ENCODE assay signal across 10 cellular contexts in the genomic region with DNA sequence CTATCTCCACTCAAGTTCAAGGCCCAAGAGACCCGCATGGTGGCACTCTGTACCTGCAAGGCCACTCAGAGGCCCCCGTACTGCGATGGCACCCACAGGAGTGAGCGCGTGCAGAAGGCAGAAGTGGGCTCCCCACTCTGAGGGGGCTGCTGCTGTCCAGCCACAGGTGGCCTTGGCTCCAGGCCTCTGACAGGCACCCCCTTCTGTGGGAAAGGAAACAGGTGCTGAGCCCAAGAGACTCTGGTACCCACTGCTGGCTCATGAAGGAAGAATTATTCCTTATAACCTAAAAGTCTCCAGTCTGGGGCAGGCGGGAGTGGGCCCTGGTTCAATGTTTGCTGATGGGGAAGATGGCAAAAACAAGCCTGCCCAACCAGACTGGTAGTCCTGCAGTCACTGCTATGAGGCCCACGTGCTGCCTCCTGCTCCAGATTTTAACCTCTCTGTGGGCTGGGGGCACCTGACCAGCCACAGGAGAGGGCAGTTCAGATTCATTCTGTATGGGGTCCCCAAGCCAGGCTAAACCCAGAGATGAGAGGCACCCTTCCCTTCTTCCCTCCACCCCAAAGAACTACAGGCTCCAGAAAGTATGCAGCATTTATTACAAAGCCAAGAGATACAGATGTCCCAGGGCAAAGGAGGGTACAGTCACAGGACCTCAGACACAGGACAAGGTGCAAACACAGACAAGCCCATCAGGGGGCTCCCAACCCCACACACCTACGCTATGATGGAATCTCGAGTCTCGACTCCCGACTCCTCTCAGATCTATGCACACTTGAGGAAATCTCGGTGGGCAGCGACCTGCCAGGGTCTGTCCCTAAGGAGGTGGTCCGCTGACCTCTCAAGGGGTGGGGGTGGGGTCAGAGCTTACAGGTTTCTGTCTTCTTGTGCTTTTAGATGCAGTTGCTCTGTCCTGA. TPM values are rescaled to one million over a fixed set of nuclear protein-coding genes. Genes with fewer than 3 reads are reported as not detected.
DNase-seq lines count a peak whose midpoint lies in the region; ATAC-seq, FAIRE-seq and TF ChIP-seq lines count a peak whose summit lies in the region.
"Had no signal": no experiment of that assay in that cellular context is flagged by ENCODE, and none has a peak within 500 bp of the region (broad histone marks: within the 10 kb centered on the region; RNA-seq: fewer than 3 reads in every experiment).

No MANE protein-coding gene starts in this region.

- TF ChIP-seq CTCF in MCF 10A (IDR thresholded peaks at IDR 0.05; ENCODE audit: unreplicated experiment) (no peak), mammary epithelial cell (conservative IDR thresholded peaks at IDR 0.05 in 1 of 2, IDR thresholded peaks at IDR 0.05 in 1 of 2; ENCODE audit: extremely low read depth in 1 of 2, insufficient read depth in 1 of 2, low read depth in 1 of 2, low read length in 2 of 2) (peak in 1 of 2 donors; percentile 12), H1 (IDR thresholded peaks at IDR 0.05; ENCODE audit: control extremely low read depth in 1 of 3, insufficient read depth in 1 of 3, low read depth in 1 of 3, low read length in 3 of 3) (peak; percentile 31 to 49 (median 36)), stomach (IDR thresholded peaks at IDR 0.05) (no peak)

- H3K4me1 Mint-ChIP-seq in MCF 10A (ENCODE audit: insufficient read depth, unreplicated experiment), result peaks cover 18% of the 10 kb centered on the region

- H3K56ac ChIP-seq in H1 (replicated peaks; ENCODE audit: insufficient read length, low read depth, low read length), result no peak overlapping the region

- H3K9me3 ChIP-seq in mammary epithelial cell (replicated peaks; ENCODE audit: insufficient read depth, low read length), result no peaks in the 10 kb centered on the region
- H3K9me3 ChIP-seq in H1 (ENCODE audit: insufficient read depth in 2 of 2, low read depth in 1 of 2, low read length in 1 of 2), result no peaks in the 10 kb centered on the region
- no peaks in the 10 kb centered on the region for H3K9me3 ChIP-seq in stomach

- TF ChIP-seq EP300 in H1 (IDR thresholded peaks at IDR 0.05; ENCODE audit: borderline replicate concordance in 1 of 2, low read depth in 2 of 2, low read length in 2 of 2), result no peak
- no peak for TF ChIP-seq EP300 in stomach (IDR thresholded peaks at IDR 0.05)

- H3K4me3 Mint-ChIP-seq in MCF 10A (ENCODE audit: unreplicated experiment), result no peak overlapping the region

- POLR2A ChIA-PET in MCF 10A (lab: Yijun Ruan, JAX), result interaction anchor here (0.6 to 1.5 kb wide), 2 partner anchors 16 to 56 kb away, joined by 3 to 4 read pairs; no protein-coding TSS in a partner anchor
- POLR2A ChIA-PET in H1 (lab: Charles Lee; ENCODE audit: partially characterized antibody), result interaction anchor here (0.7 to 3.7 kb wide), 6 partner anchors 10 to 16 kb away, joined by 3 to 29 read pairs (median 8); a partner anchor contains a TSS

- H3K9ac ChIP-seq in mammary epithelial cell (ENCODE audit: insufficient read depth, low read length) (no peak overlapping the region), H1 (replicated peaks in 1 of 4; ENCODE audit: extremely low read depth in 1 of 4, low read depth in 3 of 4, low read length in 3 of 4) (no peak overlapping the region)

- H4K8ac ChIP-seq in H1 (ENCODE audit: extremely low read depth, insufficient read depth, low read length), result no peak overlapping the region; the same call in 1 of the 2 replicates

- intact Hi-C loops in MCF 10A (cut with micrococcal nuclease), result no loop called here
- intact Hi-C loops in mammary epithelial cell (cut with micrococcal nuclease), result loop anchor here (10.0 kb wide), 1 partner anchor 179 kb away; no protein-coding TSS in a partner anchor
- intact Hi-C loops in stomach (cut with DNase I; ENCODE audit: low total_unique reads), result loop anchor here (2.0 kb wide), 1 partner anchor 57 kb away; no protein-coding TSS in a partner anchor

- H2BK15ac ChIP-seq in H1 (ENCODE audit: low read length), result no peak overlapping the region

- H3K18ac ChIP-seq in H1 (ENCODE audit: extremely low read depth, low read length), result no peak overlapping the region

- H3K27me3 Mint-ChIP-seq in MCF 10A (ENCODE audit: insufficient read depth, unreplicated experiment), result no peaks in the 10 kb centered on the region

- FAIRE-seq in H1 (lab: Jason Lieb, UNC), result no peak
- FAIRE-seq: G401.6 had no signal

- ATAC-seq in GM21619 (IDR thresholded peaks at IDR 0.05; ENCODE audit: unreplicated experiment) (no peak), HG02759 (IDR thresholded peaks at IDR 0.05; ENCODE audit: unreplicated experiment) (no peak)

- no peak overlapping the region for H3K27ac ChIP-seq in mammary epithelial cell (ENCODE audit: insufficient read depth, low read depth, low read length)
- no peak overlapping the region for H3K27ac ChIP-seq in H1 (ENCODE audit: low read depth, low read length)
- peak overlapping the region; percentile 90 to 97 (median 92) for H3K27ac ChIP-seq in stomach

- H3K36me3 Mint-ChIP-seq in MCF 10A (ENCODE audit: insufficient read depth, unreplicated experiment), result peaks cover 57% of the 10 kb centered on the region

- no peak overlapping the region for H2BK20ac ChIP-seq in H1 (ENCODE audit: low read length)

- no peak overlapping the region for H3K14ac ChIP-seq in H1 (ENCODE audit: insufficient read length)

- no peak overlapping the region for H2BK5ac ChIP-seq in H1 (ENCODE audit: low read depth, low read length)

- peaks cover 11% of the 10 kb centered on the region for H3K36me3 ChIP-seq in mammary epithelial cell (ENCODE audit: insufficient read depth, low read length)
- peaks cover 2 to 16% (median 10%) of the 10 kb centered on the region in 4 experiments; a peak in 7 of 8 replicates for H3K36me3 ChIP-seq in H1 (ENCODE audit: control insufficient read depth in 2 of 4, insufficient read depth in 4 of 4, low read length in 3 of 4)
- H3K36me3 ChIP-seq in stomach, result peaks cover 6 to 52% (median 47%) of the 10 kb centered on the region in 4 donors

- no peak; a peak in 1 of 4 replicates for TF ChIP-seq RAD21 in H1 (IDR thresholded peaks at IDR 0.05 in 1 of 2, conservative IDR thresholded peaks at IDR 0.05 in 1 of 2; ENCODE audit: low read depth in 2 of 2, low read length in 2 of 2)

- no peak for DNase-seq in MCF 10A (ENCODE audit: unreplicated experiment)
- DNase-seq in mammary epithelial cell, result no peak
- DNase-seq in H1 (ENCODE audit: low read depth in 1 of 2, low spot score in 2 of 2), result no peak
- DNase-seq in stomach, result no peak
- DNase-seq in inferior parietal cortex (ENCODE audit: extremely low spot score), result no peak
- DNase-seq: activated CD4-positive, alpha-beta T cell treated with anti-CD3 and anti-CD28 coated beads, Interleukin-2, amount 50 U/mL, for 4 hours had no signal

- no peak overlapping the region for H3K27ac Mint-ChIP-seq in MCF 10A (ENCODE audit: low read depth, unreplicated experiment)

- TF ChIP-seq POLR2A in H1 (IDR thresholded peaks at IDR 0.05; ENCODE audit: control extremely low read depth in 1 of 2, low read depth in 2 of 2, low read length in 2 of 2) (no peak; a peak in 1 of 3 replicates), stomach (IDR thresholded peaks at IDR 0.05) (no peak)

- peaks cover 9% of the 10 kb centered on the region; the same call in 1 of the 2 replicates for H3K23me2 ChIP-seq in H1 (ENCODE audit: low read depth, low read length)

- no peak overlapping the region for H3K4me2 ChIP-seq in mammary epithelial cell (ENCODE audit: insufficient read depth, low read depth, low read length)
- no peak overlapping the region for H3K4me2 ChIP-seq in H1 (ENCODE audit: insufficient read depth in 1 of 2, low read depth in 2 of 2, low read length in 2 of 2)

- no peak overlapping the region for H3K4ac ChIP-seq in H1 (replicated peaks; ENCODE audit: insufficient read length, low read depth, low read length)

- H3K79me2 ChIP-seq in mammary epithelial cell (ENCODE audit: insufficient read depth, low read length) (peaks cover 34% of the 10 kb centered on the region), H1 (ENCODE audit: control insufficient read depth in 1 of 2, insufficient read depth in 2 of 2, low read length in 2 of 2) (no peaks in the 10 kb centered on the region)

- no peak overlapping the region for H4K91ac ChIP-seq in H1 (replicated peaks; ENCODE audit: insufficient read length, low read length)

- H3K4me3 ChIP-seq in mammary epithelial cell (replicated peaks in 1 of 3; ENCODE audit: insufficient read depth in 1 of 3, low read depth in 2 of 3, low read length in 3 of 3), result no peak overlapping the region
- no peak overlapping the region for H3K4me3 ChIP-seq in H1 (ENCODE audit: extremely low read depth in 1 of 4, insufficient read depth in 2 of 4, low read depth in 3 of 4, low read length in 4 of 4)
- H3K4me3 ChIP-seq in stomach, result peak overlapping the region in 1 of 4 donors; percentile 21

- CTCF ChIA-PET in MCF 10A (lab: Yijun Ruan, JAX), result interaction anchor here (1.7 to 6.0 kb wide), 3 partner anchors 11 to 57 kb away, joined by 4 to 45 read pairs (median 37); no protein-coding TSS in a partner anchor
- CTCF ChIA-PET in mammary epithelial cell (lab: Charles Lee; ENCODE audit: low non-redundant PET), result no interaction called here
- CTCF ChIA-PET in H1 (lab: Charles Lee; ENCODE audit: partially characterized antibody), result interaction anchor here (0.7 to 5.4 kb wide), 20 partner anchors 9 to 416 kb away, joined by 3 to 49 read pairs (median 12); a partner anchor contains a TSS

- no peak overlapping the region for H4K5ac ChIP-seq in H1 (ENCODE audit: insufficient read length, low read depth, low read length)

- no peaks in the 10 kb centered on the region for H3K79me1 ChIP-seq in H1 (ENCODE audit: low read depth, low read length)

- H3K23ac ChIP-seq in H1 (ENCODE audit: insufficient read length), result no peak overlapping the region

- no peaks in the 10 kb centered on the region for H3K27me3 ChIP-seq in mammary epithelial cell (ENCODE audit: insufficient read depth, low read length)
- H3K27me3 ChIP-seq in H1 (replicated peaks in 1 of 4; ENCODE audit: control insufficient read depth in 3 of 4, extremely low read depth in 1 of 4, insufficient read depth in 3 of 4, low read length in 3 of 4), result peaks cover 0 to 7% (median 4%) of the 10 kb centered on the region in 4 experiments; a peak in 3 of 7 replicates
- H3K27me3 ChIP-seq in stomach, result no peaks in the 10 kb centered on the region

- BruUV-seq in MCF 10A (replicated peaks; lab: Mats Ljungman, UMichigan) (TSS peak; percentile 13), mammary epithelial cell (replicated peaks; lab: Mats Ljungman, UMichigan) (no TSS peak)

- H2AFZ ChIP-seq in mammary epithelial cell (ENCODE audit: low read depth, low read length) (no peak overlapping the region), H1 (ENCODE audit: low read length) (no peak overlapping the region)

- H4K20me1 ChIP-seq in mammary epithelial cell (ENCODE audit: insufficient read depth, low read length), result no peaks in the 10 kb centered on the region
- H4K20me1 ChIP-seq in H1 (replicated peaks in 1 of 2; ENCODE audit: control insufficient read depth in 1 of 2, insufficient read depth in 2 of 2, low read length in 2 of 2), result peaks cover 12 to 35% of the 10 kb centered on the region in 2 experiments

- no peak overlapping the region for H2BK12ac ChIP-seq in H1 (ENCODE audit: low read depth, low read length)

- H2AK5ac ChIP-seq in H1 (ENCODE audit: low read depth, low read length), result no peak overlapping the region

- in situ Hi-C loops in mammary epithelial cell (cut with MboI; ENCODE audit: low sequenced_read_pairs in 2 of 2), result no loop called here

- no peaks in the 10 kb centered on the region for H3K9me3 Mint-ChIP-seq in MCF 10A (ENCODE audit: unreplicated experiment)

- 57% methylated on average over 12 of the region's 14 CpGs for WGBS in mammary epithelial cell (ENCODE audit: low coverage, missing lambda C conversion rate)
- WGBS in H1 (ENCODE audit: extremely low coverage in 1 of 2, insufficient coverage in 1 of 2, insufficient read length in 1 of 2, insufficient replicate concordance in 2 of 2, low coverage in 1 of 2, low lambda C conversion rate in 2 of 2, missing lambda C conversion rate in 1 of 2), 2 experiments, result 89% methylated on average over 14 of the region's 14 CpGs; no CpG with 5 or more reads in 1 of the 2 experiments
- WGBS in stomach, 5 donors, result 57 to 61% (median 58%) methylated on average over 14 of the region's 14 CpGs

- dilution Hi-C loops in mammary epithelial cell (cut with HindIII; ENCODE audit: low sequenced_read_pairs), result loop anchor here (10.0 kb wide), 1 partner anchor 101 kb away; no protein-coding TSS in a partner anchor

- no peak overlapping the region for H2BK120ac ChIP-seq in H1 (replicated peaks; ENCODE audit: low read depth, low read length)

- H3K4me1 ChIP-seq in mammary epithelial cell (ENCODE audit: insufficient read depth, low read length), result peaks cover 12% of the 10 kb centered on the region
- peaks cover 0 to 14% (median 6%) of the 10 kb centered on the region in 4 experiments; a peak in 5 of 7 replicates for H3K4me1 ChIP-seq in H1 (replicated peaks in 1 of 4; ENCODE audit: control insufficient read depth in 3 of 4, insufficient read depth in 4 of 4, low read length in 3 of 4)
- peaks cover 46 to 66% (median 61%) of the 10 kb centered on the region in 4 donors for H3K4me1 ChIP-seq in stomach

RNA-seq across cellular contexts. Expression of a gene that starts 3.4 kb away (rescaled TPM):
- total RNA-seq in MCF 10A (2022), result 36.8 and 42.0 TPM in 2 replicates
- 10 to 100 TPM in 1 of 2 donors, 1 to 10 TPM in 1; 3.3 to 30.4 TPM for total RNA-seq in mammary epithelial cell
- polyA plus RNA-seq in mammary epithelial cell, result 16.2 TPM
- polyA minus RNA-seq in mammary epithelial cell, result 12.8 TPM
- polyA plus RNA-seq in PFSK-1 (2012; ENCODE audit: insufficient read length, low read depth), result 59.7 TPM
- 11.1 and 11.6 TPM in 2 replicates for total RNA-seq in H1 (2021; fragmentation: NEBNext Ultra II Directional; extraction: Animal tissue kit (Norgen Biotek cat#: 25700))
- 8.4 and 9.4 TPM in 2 replicates for polyA plus RNA-seq in H1 (2011; rRNA removed)
- polyA plus RNA-seq in H1 (2011; cell fraction: cytosol; rRNA removed), result 6.7 TPM
- 7.1 TPM for polyA plus RNA-seq in H1 (2011; cell fraction: nucleus; rRNA removed)
- polyA plus RNA-seq in H1 (2012, experiment 1 of 2), result 7.7 to 15.0 TPM (median 9.7 TPM) in 4 replicates
- 8.8 TPM for polyA plus RNA-seq in H1 (2012, experiment 2 of 2)
- 7.5 TPM for polyA plus RNA-seq in H1 (2013, experiment 1 of 2)
- polyA plus RNA-seq in H1 (2013, experiment 2 of 2), result 8.1 TPM
- 1.8 and 3.9 TPM in 2 replicates for polyA minus RNA-seq in H1 (2011; rRNA and poly(A)+ RNA removed)
- 5.7 TPM for polyA minus RNA-seq in H1 (2011; cell fraction: cytosol; rRNA and poly(A)+ RNA removed)
- 6.7 TPM for polyA minus RNA-seq in H1 (2011; cell fraction: nucleus; rRNA and poly(A)+ RNA removed)
- 10 to 100 TPM in 2 of 5 donors, 1 to 10 TPM in 3; 4.0 to 56.5 (median 7.0) TPM for total RNA-seq in stomach
- polyA plus RNA-seq in stomach, result 10 to 100 TPM; 63.4 to 79.9 (median 76.5) TPM

RNA-seq across cellular contexts. Expression of a gene that starts 14.6 kb away (rescaled TPM):
- 32.6 and 39.5 TPM in 2 replicates for total RNA-seq in MCF 10A (2022)
- 10 to 100 TPM in 1 of 2 donors, 1 to 10 TPM in 1; 3.0 to 36.4 TPM for total RNA-seq in mammary epithelial cell
- polyA plus RNA-seq in mammary epithelial cell, result 6.4 TPM
- 14.0 TPM for polyA minus RNA-seq in mammary epithelial cell
- polyA plus RNA-seq in PFSK-1 (2012; ENCODE audit: insufficient read length, low read depth), result 145 TPM
- total RNA-seq in H1 (2021; fragmentation: NEBNext Ultra II Directional; extraction: Animal tissue kit (Norgen Biotek cat#: 25700)), result 86.1 and 93.3 TPM in 2 replicates
- 42.1 and 81.4 TPM in 2 replicates for polyA plus RNA-seq in H1 (2011; rRNA removed)
- 29.9 TPM for polyA plus RNA-seq in H1 (2011; cell fraction: cytosol; rRNA removed)
- 84.7 TPM for polyA plus RNA-seq in H1 (2011; cell fraction: nucleus; rRNA removed)
- polyA plus RNA-seq in H1 (2012, experiment 1 of 2), result 75.9 to 100 TPM (median 96.1 TPM) in 4 replicates
- polyA plus RNA-seq in H1 (2012, experiment 2 of 2), result 61.3 TPM
- polyA plus RNA-seq in H1 (2013, experiment 1 of 2), result 40.8 TPM
- 42.2 TPM for polyA plus RNA-seq in H1 (2013, experiment 2 of 2)
- 13.2 and 28.0 TPM in 2 replicates for polyA minus RNA-seq in H1 (2011; rRNA and poly(A)+ RNA removed)
- 57.5 TPM for polyA minus RNA-seq in H1 (2011; cell fraction: cytosol; rRNA and poly(A)+ RNA removed)
- 21.4 TPM for polyA minus RNA-seq in H1 (2011; cell fraction: nucleus; rRNA and poly(A)+ RNA removed)
- 10 to 100 TPM in 2 of 5 donors, 1 to 10 TPM in 3; 5.8 to 31.9 (median 6.8) TPM for total RNA-seq in stomach
- 10 to 100 TPM; 34.3 to 62.8 (median 44.1) TPM for polyA plus RNA-seq in stomach

RNA-seq across cellular contexts. Expression of a gene that starts 19.0 kb away (rescaled TPM):
- total RNA-seq in MCF 10A (2022) (124 and 145 TPM in 2 replicates), mammary epithelial cell (100 to 1,000 TPM; 150 to 218 TPM), stomach (100 to 1,000 TPM in 4 of 5 donors, 10 to 100 TPM in 1; 29.0 to 265 (median 133) TPM)
- polyA plus RNA-seq in mammary epithelial cell (426 TPM), H1 (2011; rRNA removed) (866 and 914 TPM in 2 replicates), stomach (100 to 1,000 TPM; 212 to 281 (median 252) TPM)
- 235 TPM for polyA minus RNA-seq in mammary epithelial cell
- polyA plus RNA-seq in PFSK-1 (2012; ENCODE audit: insufficient read length, low read depth), result 327 TPM
- 291 and 301 TPM in 2 replicates for total RNA-seq in H1 (2021; fragmentation: NEBNext Ultra II Directional; extraction: Animal tissue kit (Norgen Biotek cat#: 25700))
- 619 TPM for polyA plus RNA-seq in H1 (2011; cell fraction: cytosol; rRNA removed)
- 473 TPM for polyA plus RNA-seq in H1 (2011; cell fraction: nucleus; rRNA removed)
- polyA plus RNA-seq in H1 (2012, experiment 1 of 2), result 334 to 383 TPM (median 362 TPM) in 4 replicates
- polyA plus RNA-seq in H1 (2012, experiment 2 of 2), result 693 TPM
- 292 TPM for polyA plus RNA-seq in H1 (2013, experiment 1 of 2)
- 289 TPM for polyA plus RNA-seq in H1 (2013, experiment 2 of 2)
- polyA minus RNA-seq in H1 (2011; rRNA and poly(A)+ RNA removed), result 275 and 292 TPM in 2 replicates
- 96.6 TPM for polyA minus RNA-seq in H1 (2011; cell fraction: cytosol; rRNA and poly(A)+ RNA removed)
- 86.6 TPM for polyA minus RNA-seq in H1 (2011; cell fraction: nucleus; rRNA and poly(A)+ RNA removed)

RNA-seq across cellular contexts. Expression of a gene that starts 28.5 kb away (rescaled TPM):
- total RNA-seq in MCF 10A (2022), result 59.6 and 65.3 TPM in 2 replicates
- total RNA-seq in mammary epithelial cell, result 10 to 100 TPM; 30.3 to 51.0 TPM
- polyA plus RNA-seq in mammary epithelial cell, result 21.9 TPM
- polyA minus RNA-seq in mammary epithelial cell, result 34.6 TPM
- polyA plus RNA-seq in PFSK-1 (2012; ENCODE audit: insufficient read length, low read depth), result 44.6 TPM
- 7.7 and 8.0 TPM in 2 replicates for total RNA-seq in H1 (2021; fragmentation: NEBNext Ultra II Directional; extraction: Animal tissue kit (Norgen Biotek cat#: 25700))
- 6.5 and 7.7 TPM in 2 replicates for polyA plus RNA-seq in H1 (2011; rRNA removed)
- polyA plus RNA-seq in H1 (2011; cell fraction: cytosol; rRNA removed), result 9.3 TPM
- 57.8 TPM for polyA plus RNA-seq in H1 (2011; cell fraction: nucleus; rRNA removed)
- polyA plus RNA-seq in H1 (2012, experiment 1 of 2), result 8.9 to 16.8 TPM (median 11.1 TPM) in 4 replicates
- polyA plus RNA-seq in H1 (2012, experiment 2 of 2), result 5.1 TPM
- 3.0 TPM for polyA plus RNA-seq in H1 (2013, experiment 1 of 2)
- polyA plus RNA-seq in H1 (2013, experiment 2 of 2), result 2.4 TPM
- 8.2 and 12.8 TPM in 2 replicates for polyA minus RNA-seq in H1 (2011; rRNA and poly(A)+ RNA removed)
- polyA minus RNA-seq in H1 (2011; cell fraction: cytosol; rRNA and poly(A)+ RNA removed), result 6.0 TPM
- polyA minus RNA-seq in H1 (2011; cell fraction: nucleus; rRNA and poly(A)+ RNA removed), result 19.7 TPM
- 100 to 1,000 TPM in 2 of 5 donors, 10 to 100 TPM in 3; 33.4 to 312 (median 81.7) TPM for total RNA-seq in stomach
- 10 to 100 TPM; 26.0 to 36.0 (median 30.8) TPM for polyA plus RNA-seq in stomach

RNA-seq across cellular contexts. Expression of a gene that starts 58.8 kb away (rescaled TPM):
- 3.4 and 3.6 TPM in 2 replicates for total RNA-seq in MCF 10A (2022)
- total RNA-seq in mammary epithelial cell, result 1 to 10 TPM; 2.8 to 3.2 TPM
- polyA plus RNA-seq in mammary epithelial cell, result 2.4 TPM
- not detected for polyA minus RNA-seq in mammary epithelial cell
- polyA plus RNA-seq in PFSK-1 (2012; ENCODE audit: insufficient read length, low read depth), result 7.7 TPM
- 3.3 and 4.0 TPM in 2 replicates for total RNA-seq in H1 (2021; fragmentation: NEBNext Ultra II Directional; extraction: Animal tissue kit (Norgen Biotek cat#: 25700))
- 1.5 and 2.1 TPM in 2 replicates for polyA plus RNA-seq in H1 (2011; rRNA removed)
- 2.1 TPM for polyA plus RNA-seq in H1 (2011; cell fraction: cytosol; rRNA removed)
- 2.2 TPM for polyA plus RNA-seq in H1 (2011; cell fraction: nucleus; rRNA removed)
- polyA plus RNA-seq in H1 (2012, experiment 1 of 2), result 4.3 to 5.9 TPM (median 5.2 TPM) in 4 replicates
- 5.1 TPM for polyA plus RNA-seq in H1 (2012, experiment 2 of 2)
- 1.3 TPM for polyA plus RNA-seq in H1 (2013, experiment 1 of 2)
- 1.3 TPM for polyA plus RNA-seq in H1 (2013, experiment 2 of 2)
- polyA minus RNA-seq in H1 (2011; rRNA and poly(A)+ RNA removed), result 0.78 and 1.5 TPM in 2 replicates
- polyA minus RNA-seq in H1 (2011; cell fraction: cytosol; rRNA and poly(A)+ RNA removed), result 1.8 TPM
- 2.2 TPM for polyA minus RNA-seq in H1 (2011; cell fraction: nucleus; rRNA and poly(A)+ RNA removed)
- under 1 TPM in 4 of 5 donors, not detected in 1; under 0.01 to 0.72 (median 0.57) TPM for total RNA-seq in stomach
- polyA plus RNA-seq in stomach, result 1 to 10 TPM in 2 of 3 donors, under 1 TPM in 1; 0.61 to 1.5 (median 1.1) TPM

Comparison
In these comparisons a context has a peak if more than half of its experiments do, and no peak if none do; other contexts are left out.
1. CTCF ChIP-seq: peak in H1 (3 of 3); none in MCF 10A (single experiment) and stomach (0 of 7).
2. H3K27ac ChIP-seq: peak in stomach (5 of 5); none in mammary epithelial cell (single experiment) and H1 (single experiment).